In genomic region chr12:2845280-2845679, GRCh38 we compare ENCODE assay signal across 2 cellular contexts.
TF ChIP-seq lines count a peak whose summit lies in the region.

No MANE protein-coding gene starts in this region.

TF ChIP-seq in GM23338, 12 proteins besides CTCF, POLR2A, EP300 and RAD21:
- no peak for TF ChIP-seq STAT1 (IDR thresholded peaks at IDR 0.05; ENCODE audit: unreplicated experiment)
- TF ChIP-seq EZH2 (IDR thresholded peaks at IDR 0.05; ENCODE audit: low read depth, unreplicated experiment) = no peak

TF ChIP-seq in H1, 55 proteins besides CTCF, POLR2A, EP300 and RAD21:
- no peak for TF ChIP-seq SIRT6 (IDR thresholded peaks at IDR 0.05; ENCODE audit: low read length)
- no peak for TF ChIP-seq ZNF274 (IDR thresholded peaks at IDR 0.05; ENCODE audit: borderline replicate concordance, extremely low read depth, low read length)
- no peak for TF ChIP-seq CHD2 (IDR thresholded peaks at IDR 0.05; ENCODE audit: low read length)
- no peak for TF ChIP-seq SIX5 (IDR thresholded peaks at IDR 0.05; ENCODE audit: low read depth, low read length)
- TF ChIP-seq TCF12 (IDR thresholded peaks at IDR 0.05; ENCODE audit: low read depth, low read length) = no peak
- TF ChIP-seq ATF2 (IDR thresholded peaks at IDR 0.05; ENCODE audit: low read length) = no peak
- TF ChIP-seq TBP (IDR thresholded peaks at IDR 0.05; ENCODE audit: low read depth, low read length) = no peak
- TF ChIP-seq RFX5 (IDR thresholded peaks at IDR 0.05; ENCODE audit: borderline replicate concordance, low read depth, low read length) = no peak
- TF ChIP-seq RNF2 (IDR thresholded peaks at IDR 0.05; ENCODE audit: borderline replicate concordance, low read depth, low read length, missing control alignments, poor library complexity, severe bottlenecking) = no peak
- TF ChIP-seq CREB1 (IDR thresholded peaks at IDR 0.05) = no peak
- TF ChIP-seq YY1 (IDR thresholded peaks at IDR 0.05; ENCODE audit: low read depth, low read length) = no peak
- no peak for TF ChIP-seq CHD1 (IDR thresholded peaks at IDR 0.05; ENCODE audit: low read depth, low read length)
- TF ChIP-seq EZH2 (IDR thresholded peaks at IDR 0.05; ENCODE audit: low read depth, low read length, severe bottlenecking) = no peak
- no peak for TF ChIP-seq BRCA1 (IDR thresholded peaks at IDR 0.05; ENCODE audit: low read depth, low read length)
- TF ChIP-seq POLR2AphosphoS5 (IDR thresholded peaks at IDR 0.05; ENCODE audit: low read depth, low read length) = no peak
- TF ChIP-seq KDM4A (IDR thresholded peaks at IDR 0.05; ENCODE audit: low read depth, low read length, severe bottlenecking) = no peak
- TF ChIP-seq POU5F1 (IDR thresholded peaks at IDR 0.05; ENCODE audit: low read depth, low read length) = no peak
- TF ChIP-seq ASH2L (IDR thresholded peaks at IDR 0.05; ENCODE audit: low read length) = no peak
- TF ChIP-seq SIN3A (conservative IDR thresholded peaks at IDR 0.05 in 1 of 2, IDR thresholded peaks at IDR 0.05 in 1 of 2; ENCODE audit: low read depth in 1 of 2, low read length in 2 of 2) = no peak
TF ChIP-seq in H1: peak in this region for 0.
